ENCODE assay signal across 1 cellular context in the genomic region with DNA sequence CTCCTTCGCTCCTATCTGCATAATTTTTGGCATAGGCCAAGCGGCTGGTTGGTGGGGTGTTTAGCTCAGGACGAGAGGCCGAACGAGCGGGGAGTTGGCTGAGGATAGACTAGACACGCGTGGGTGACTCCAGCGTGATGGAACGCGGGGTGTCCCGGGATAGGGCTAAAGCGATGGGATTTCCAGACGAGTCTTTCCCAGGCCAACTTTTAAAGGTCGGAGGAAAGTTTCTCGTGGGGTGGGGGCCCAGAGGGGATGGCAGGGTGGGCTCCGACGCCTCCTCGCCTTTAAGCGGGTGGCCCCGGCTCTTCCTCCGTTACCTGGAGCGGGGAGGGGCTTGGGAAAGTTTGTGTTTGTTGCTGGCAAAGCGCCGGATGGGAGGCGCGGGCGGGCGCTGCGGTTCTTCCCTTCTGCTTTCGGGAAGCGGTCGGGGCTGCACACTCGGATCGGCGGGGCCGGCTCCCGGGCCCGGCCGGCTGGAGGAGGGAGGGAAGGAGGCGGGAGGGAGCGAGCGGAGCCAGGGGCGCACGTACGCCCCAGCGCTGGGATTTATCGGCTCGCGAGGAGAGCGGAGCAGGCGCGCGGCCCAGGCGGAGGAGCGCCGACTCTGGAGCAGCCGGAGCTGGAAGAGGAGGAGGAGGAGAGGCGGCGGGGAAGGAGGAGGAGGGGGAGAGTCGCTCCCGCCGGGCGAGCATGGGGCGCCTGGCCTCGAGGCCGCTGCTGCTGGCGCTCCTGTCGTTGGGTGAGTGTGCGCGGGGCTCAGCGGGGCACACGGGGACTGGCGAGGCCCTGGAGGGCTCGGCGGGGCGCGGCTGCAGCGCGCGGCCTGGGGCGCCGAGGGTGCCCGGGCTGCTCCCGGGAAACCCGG.
TF ChIP-seq lines count a peak whose summit lies in the region.

A gene (plus strand): TSS at position 406 of the 868 bp plus-strand sequence. CDS start 288 bp downstream, at position 694.

TF ChIP-seq in HEK293, 187 proteins besides CTCF, POLR2A, EP300 and RAD21 (continued from another document and continues in another):
- TF ChIP-seq, protein P1, sequence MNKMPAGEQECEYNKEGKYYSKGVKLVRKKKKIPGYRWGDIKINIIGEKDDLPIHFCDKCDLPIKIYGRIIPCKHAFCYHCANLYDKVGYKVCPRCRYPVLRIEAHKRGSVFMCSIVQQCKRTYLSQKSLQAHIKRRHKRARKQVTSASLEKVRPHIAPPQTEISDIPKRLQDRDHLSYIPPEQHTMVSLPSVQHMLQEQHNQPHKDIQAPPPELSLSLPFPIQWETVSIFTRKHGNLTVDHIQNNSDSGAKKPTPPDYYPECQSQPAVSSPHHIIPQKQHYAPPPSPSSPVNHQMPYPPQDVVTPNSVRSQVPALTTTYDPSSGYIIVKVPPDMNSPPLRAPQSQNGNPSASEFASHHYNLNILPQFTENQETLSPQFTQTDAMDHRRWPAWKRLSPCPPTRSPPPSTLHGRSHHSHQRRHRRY (tag by site-specific recombination; IDR thresholded peaks at IDR 0.05), result no peak
- TF ChIP-seq ZNF140 (tag by site-specific recombination; IDR thresholded peaks at IDR 0.05), result no peak
- TF ChIP-seq ZNF621 (tag by site-specific recombination; IDR thresholded peaks at IDR 0.05), result no peak
- no peak for TF ChIP-seq ZNF776 (tag by site-specific recombination; IDR thresholded peaks at IDR 0.05; ENCODE audit: borderline replicate concordance)
- 0 out of 2 replicates have a peak, but pooled peaks have one; percentile 39 for TF ChIP-seq ZNF391 (tag by site-specific recombination; IDR thresholded peaks at IDR 0.05; ENCODE audit: borderline replicate concordance, low read depth)
- no peak for TF ChIP-seq REPIN1 (tag by site-specific recombination; IDR thresholded peaks at IDR 0.05; ENCODE audit: low read depth)
- TF ChIP-seq, protein P2, sequence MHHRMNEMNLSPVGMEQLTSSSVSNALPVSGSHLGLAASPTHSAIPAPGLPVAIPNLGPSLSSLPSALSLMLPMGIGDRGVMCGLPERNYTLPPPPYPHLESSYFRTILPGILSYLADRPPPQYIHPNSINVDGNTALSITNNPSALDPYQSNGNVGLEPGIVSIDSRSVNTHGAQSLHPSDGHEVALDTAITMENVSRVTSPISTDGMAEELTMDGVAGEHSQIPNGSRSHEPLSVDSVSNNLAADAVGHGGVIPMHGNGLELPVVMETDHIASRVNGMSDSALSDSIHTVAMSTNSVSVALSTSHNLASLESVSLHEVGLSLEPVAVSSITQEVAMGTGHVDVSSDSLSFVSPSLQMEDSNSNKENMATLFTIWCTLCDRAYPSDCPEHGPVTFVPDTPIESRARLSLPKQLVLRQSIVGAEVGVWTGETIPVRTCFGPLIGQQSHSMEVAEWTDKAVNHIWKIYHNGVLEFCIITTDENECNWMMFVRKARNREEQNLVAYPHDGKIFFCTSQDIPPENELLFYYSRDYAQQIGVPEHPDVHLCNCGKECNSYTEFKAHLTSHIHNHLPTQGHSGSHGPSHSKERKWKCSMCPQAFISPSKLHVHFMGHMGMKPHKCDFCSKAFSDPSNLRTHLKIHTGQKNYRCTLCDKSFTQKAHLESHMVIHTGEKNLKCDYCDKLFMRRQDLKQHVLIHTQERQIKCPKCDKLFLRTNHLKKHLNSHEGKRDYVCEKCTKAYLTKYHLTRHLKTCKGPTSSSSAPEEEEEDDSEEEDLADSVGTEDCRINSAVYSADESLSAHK (tag by site-specific recombination; IDR thresholded peaks at IDR 0.05), result peak; percentile 12; the same call in 1 of the 2 replicates
- no peak for TF ChIP-seq GLIS1 (tag by site-specific recombination; IDR thresholded peaks at IDR 0.05)
- no peak for TF ChIP-seq KLF10 (tag by site-specific recombination; IDR thresholded peaks at IDR 0.05)
- TF ChIP-seq ZIC2 (tag by site-specific recombination; IDR thresholded peaks at IDR 0.05), result peak; percentile 88
- TF ChIP-seq, protein P3, sequence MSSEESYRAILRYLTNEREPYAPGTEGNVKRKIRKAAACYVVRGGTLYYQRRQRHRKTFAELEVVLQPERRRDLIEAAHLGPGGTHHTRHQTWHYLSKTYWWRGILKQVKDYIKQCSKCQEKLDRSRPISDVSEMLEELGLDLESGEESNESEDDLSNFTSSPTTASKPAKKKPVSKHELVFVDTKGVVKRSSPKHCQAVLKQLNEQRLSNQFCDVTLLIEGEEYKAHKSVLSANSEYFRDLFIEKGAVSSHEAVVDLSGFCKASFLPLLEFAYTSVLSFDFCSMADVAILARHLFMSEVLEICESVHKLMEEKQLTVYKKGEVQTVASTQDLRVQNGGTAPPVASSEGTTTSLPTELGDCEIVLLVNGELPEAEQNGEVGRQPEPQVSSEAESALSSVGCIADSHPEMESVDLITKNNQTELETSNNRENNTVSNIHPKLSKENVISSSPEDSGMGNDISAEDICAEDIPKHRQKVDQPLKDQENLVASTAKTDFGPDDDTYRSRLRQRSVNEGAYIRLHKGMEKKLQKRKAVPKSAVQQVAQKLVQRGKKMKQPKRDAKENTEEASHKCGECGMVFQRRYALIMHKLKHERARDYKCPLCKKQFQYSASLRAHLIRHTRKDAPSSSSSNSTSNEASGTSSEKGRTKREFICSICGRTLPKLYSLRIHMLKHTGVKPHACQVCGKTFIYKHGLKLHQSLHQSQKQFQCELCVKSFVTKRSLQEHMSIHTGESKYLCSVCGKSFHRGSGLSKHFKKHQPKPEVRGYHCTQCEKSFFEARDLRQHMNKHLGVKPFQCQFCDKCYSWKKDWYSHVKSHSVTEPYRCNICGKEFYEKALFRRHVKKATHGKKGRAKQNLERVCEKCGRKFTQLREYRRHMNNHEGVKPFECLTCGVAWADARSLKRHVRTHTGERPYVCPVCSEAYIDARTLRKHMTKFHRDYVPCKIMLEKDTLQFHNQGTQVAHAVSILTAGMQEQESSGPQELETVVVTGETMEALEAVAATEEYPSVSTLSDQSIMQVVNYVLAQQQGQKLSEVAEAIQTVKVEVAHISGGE (tag by site-specific recombination; conservative IDR thresholded peaks at IDR 0.05; ENCODE audit: low read depth), result peak; percentile 49
- peak; percentile 74 for TF ChIP-seq SP2 (tag by site-specific recombination; IDR thresholded peaks at IDR 0.05)
- no peak for TF ChIP-seq ZBTB21 (tag by site-specific recombination; IDR thresholded peaks at IDR 0.05)
- TF ChIP-seq ZNF335 (tag by site-specific recombination; conservative IDR thresholded peaks at IDR 0.05), result peak; percentile 41
- TF ChIP-seq, protein P4, sequence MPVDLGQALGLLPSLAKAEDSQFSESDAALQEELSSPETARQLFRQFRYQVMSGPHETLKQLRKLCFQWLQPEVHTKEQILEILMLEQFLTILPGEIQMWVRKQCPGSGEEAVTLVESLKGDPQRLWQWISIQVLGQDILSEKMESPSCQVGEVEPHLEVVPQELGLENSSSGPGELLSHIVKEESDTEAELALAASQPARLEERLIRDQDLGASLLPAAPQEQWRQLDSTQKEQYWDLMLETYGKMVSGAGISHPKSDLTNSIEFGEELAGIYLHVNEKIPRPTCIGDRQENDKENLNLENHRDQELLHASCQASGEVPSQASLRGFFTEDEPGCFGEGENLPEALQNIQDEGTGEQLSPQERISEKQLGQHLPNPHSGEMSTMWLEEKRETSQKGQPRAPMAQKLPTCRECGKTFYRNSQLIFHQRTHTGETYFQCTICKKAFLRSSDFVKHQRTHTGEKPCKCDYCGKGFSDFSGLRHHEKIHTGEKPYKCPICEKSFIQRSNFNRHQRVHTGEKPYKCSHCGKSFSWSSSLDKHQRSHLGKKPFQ (tag by site-specific recombination; IDR thresholded peaks at IDR 0.05), result 0 out of 2 replicates have a peak, but pooled peaks have one; percentile 23
- TF ChIP-seq ZNF629 (tag by site-specific recombination; IDR thresholded peaks at IDR 0.05), result peak; percentile 42; the same call in 1 of the 2 replicates
- TF ChIP-seq ZNF2 (tag by site-specific recombination; IDR thresholded peaks at IDR 0.05), result peak; percentile 61
- TF ChIP-seq, protein P5, sequence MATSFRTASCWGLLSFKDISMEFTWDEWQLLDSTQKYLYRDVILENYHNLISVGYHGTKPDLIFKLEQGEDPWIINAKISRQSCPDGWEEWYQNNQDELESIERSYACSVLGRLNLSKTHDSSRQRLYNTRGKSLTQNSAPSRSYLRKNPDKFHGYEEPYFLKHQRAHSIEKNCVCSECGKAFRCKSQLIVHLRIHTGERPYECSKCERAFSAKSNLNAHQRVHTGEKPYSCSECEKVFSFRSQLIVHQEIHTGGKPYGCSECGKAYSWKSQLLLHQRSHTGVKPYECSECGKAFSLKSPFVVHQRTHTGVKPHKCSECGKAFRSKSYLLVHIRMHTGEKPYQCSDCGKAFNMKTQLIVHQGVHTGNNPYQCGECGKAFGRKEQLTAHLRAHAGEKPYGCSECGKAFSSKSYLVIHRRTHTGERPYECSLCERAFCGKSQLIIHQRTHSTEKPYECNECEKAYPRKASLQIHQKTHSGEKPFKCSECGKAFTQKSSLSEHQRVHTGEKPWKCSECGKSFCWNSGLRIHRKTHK (tag by site-specific recombination; IDR thresholded peaks at IDR 0.05), result no peak
- no peak for TF ChIP-seq TRIM28 (IDR thresholded peaks at IDR 0.05; ENCODE audit: borderline replicate concordance, low read length)
- TF ChIP-seq, protein P6, sequence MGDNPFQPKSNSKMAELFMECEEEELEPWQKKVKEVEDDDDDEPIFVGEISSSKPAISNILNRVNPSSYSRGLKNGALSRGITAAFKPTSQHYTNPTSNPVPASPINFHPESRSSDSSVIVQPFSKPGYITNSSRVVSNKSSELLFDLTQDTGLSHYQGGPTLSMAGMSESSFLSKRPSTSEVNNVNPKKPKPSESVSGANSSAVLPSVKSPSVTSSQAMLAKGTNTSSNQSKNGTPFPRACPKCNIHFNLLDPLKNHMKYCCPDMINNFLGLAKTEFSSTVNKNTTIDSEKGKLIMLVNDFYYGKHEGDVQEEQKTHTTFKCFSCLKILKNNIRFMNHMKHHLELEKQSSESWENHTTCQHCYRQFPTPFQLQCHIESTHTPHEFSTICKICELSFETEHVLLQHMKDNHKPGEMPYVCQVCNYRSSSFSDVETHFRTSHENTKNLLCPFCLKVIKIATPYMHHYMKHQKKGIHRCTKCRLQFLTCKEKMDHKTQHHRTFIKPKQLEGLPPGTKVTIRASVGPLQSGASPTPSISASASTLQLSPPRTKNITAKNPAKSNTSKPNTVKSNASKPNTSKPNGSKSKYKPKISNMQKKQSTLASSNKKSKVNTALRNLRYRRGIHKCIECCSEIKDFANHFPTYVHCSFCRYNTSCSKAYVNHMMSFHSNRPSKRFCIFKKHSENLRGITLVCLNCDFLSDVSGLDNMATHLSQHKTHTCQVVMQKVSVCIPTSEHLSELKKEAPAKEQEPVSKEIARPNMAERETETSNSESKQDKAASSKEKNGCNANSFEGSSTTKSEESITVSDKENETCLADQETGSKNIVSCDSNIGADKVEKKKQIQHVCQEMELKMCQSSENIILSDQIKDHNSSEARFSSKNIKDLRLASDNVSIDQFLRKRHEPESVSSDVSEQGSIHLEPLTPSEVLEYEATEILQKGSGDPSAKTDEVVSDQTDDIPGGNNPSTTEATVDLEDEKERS (tag by site-specific recombination; IDR thresholded peaks at IDR 0.05), result no peak
- no peak for TF ChIP-seq ZNF747 (tag by site-specific recombination; IDR thresholded peaks at IDR 0.05)
- peak; percentile 71 for TF ChIP-seq SP7 (tag by site-specific recombination; IDR thresholded peaks at IDR 0.05)
- no peak; the same call in 1 of the 2 replicates for TF ChIP-seq ZNF768 (tag by site-specific recombination; IDR thresholded peaks at IDR 0.05)
- peak; percentile 52; the same call in 1 of the 2 replicates for TF ChIP-seq MZF1 (tag by site-specific recombination; IDR thresholded peaks at IDR 0.05; ENCODE audit: borderline replicate concordance)
- no peak for TF ChIP-seq ZNF48 (tag by site-specific recombination; IDR thresholded peaks at IDR 0.05)
- peak; percentile 63 for TF ChIP-seq ZFHX2 (tag by site-specific recombination; conservative IDR thresholded peaks at IDR 0.05)
- TF ChIP-seq ZNF394 (tag by site-specific recombination; IDR thresholded peaks at IDR 0.05; ENCODE audit: borderline replicate concordance), result peak; percentile 92
- TF ChIP-seq ZSCAN16 (tag by site-specific recombination; IDR thresholded peaks at IDR 0.05), result no peak
- TF ChIP-seq YY1 (tag by site-specific recombination; IDR thresholded peaks at IDR 0.05), result peak; percentile 16; the same call in 1 of the 2 replicates
- no peak; the same call in 1 of the 2 replicates for TF ChIP-seq ZNF76 (tag by site-specific recombination; IDR thresholded peaks at IDR 0.05; ENCODE audit: borderline replicate concordance, low read depth)
- TF ChIP-seq ZNF548 (tag by site-specific recombination; IDR thresholded peaks at IDR 0.05), result no peak
- no peak for TF ChIP-seq ZNF785 (tag by site-specific recombination; IDR thresholded peaks at IDR 0.05)
- TF ChIP-seq ZNF416 (tag by site-specific recombination; IDR thresholded peaks at IDR 0.05), result no peak
- TF ChIP-seq ZNF223 (tag by site-specific recombination; IDR thresholded peaks at IDR 0.05), result no peak
- TF ChIP-seq ZNF266 (tag by site-specific recombination; IDR thresholded peaks at IDR 0.05; ENCODE audit: low read depth), result no peak
- TF ChIP-seq ZNF521 (tag by site-specific recombination; IDR thresholded peaks at IDR 0.05), result no peak
- TF ChIP-seq, protein P7, sequence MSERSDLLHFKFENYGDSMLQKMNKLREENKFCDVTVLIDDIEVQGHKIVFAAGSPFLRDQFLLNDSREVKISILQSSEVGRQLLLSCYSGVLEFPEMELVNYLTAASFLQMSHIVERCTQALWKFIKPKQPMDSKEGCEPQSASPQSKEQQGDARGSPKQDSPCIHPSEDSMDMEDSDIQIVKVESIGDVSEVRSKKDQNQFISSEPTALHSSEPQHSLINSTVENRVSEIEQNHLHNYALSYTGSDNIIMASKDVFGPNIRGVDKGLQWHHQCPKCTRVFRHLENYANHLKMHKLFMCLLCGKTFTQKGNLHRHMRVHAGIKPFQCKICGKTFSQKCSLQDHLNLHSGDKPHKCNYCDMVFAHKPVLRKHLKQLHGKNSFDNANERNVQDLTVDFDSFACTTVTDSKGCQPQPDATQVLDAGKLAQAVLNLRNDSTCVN (tag by site-specific recombination; optimal IDR thresholded peaks at IDR 0.05), result peak; percentile 99
- TF ChIP-seq ZNF624 (tag by site-specific recombination; IDR thresholded peaks at IDR 0.05), result no peak
- no peak for TF ChIP-seq HOXD13 (CRISPR knock-in tag; IDR thresholded peaks at IDR 0.05; ENCODE audit: borderline replicate concordance)
- TF ChIP-seq ZSCAN30 (tag by site-specific recombination; IDR thresholded peaks at IDR 0.05), result peak; percentile 54
- TF ChIP-seq, protein P8, sequence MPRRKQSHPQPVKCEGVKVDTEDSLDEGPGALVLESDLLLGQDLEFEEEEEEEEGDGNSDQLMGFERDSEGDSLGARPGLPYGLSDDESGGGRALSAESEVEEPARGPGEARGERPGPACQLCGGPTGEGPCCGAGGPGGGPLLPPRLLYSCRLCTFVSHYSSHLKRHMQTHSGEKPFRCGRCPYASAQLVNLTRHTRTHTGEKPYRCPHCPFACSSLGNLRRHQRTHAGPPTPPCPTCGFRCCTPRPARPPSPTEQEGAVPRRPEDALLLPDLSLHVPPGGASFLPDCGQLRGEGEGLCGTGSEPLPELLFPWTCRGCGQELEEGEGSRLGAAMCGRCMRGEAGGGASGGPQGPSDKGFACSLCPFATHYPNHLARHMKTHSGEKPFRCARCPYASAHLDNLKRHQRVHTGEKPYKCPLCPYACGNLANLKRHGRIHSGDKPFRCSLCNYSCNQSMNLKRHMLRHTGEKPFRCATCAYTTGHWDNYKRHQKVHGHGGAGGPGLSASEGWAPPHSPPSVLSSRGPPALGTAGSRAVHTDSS (tag by site-specific recombination; IDR thresholded peaks at IDR 0.05), result peak; percentile 73
